1 cellular context compared by ENCODE assay signal in the genomic region with DNA sequence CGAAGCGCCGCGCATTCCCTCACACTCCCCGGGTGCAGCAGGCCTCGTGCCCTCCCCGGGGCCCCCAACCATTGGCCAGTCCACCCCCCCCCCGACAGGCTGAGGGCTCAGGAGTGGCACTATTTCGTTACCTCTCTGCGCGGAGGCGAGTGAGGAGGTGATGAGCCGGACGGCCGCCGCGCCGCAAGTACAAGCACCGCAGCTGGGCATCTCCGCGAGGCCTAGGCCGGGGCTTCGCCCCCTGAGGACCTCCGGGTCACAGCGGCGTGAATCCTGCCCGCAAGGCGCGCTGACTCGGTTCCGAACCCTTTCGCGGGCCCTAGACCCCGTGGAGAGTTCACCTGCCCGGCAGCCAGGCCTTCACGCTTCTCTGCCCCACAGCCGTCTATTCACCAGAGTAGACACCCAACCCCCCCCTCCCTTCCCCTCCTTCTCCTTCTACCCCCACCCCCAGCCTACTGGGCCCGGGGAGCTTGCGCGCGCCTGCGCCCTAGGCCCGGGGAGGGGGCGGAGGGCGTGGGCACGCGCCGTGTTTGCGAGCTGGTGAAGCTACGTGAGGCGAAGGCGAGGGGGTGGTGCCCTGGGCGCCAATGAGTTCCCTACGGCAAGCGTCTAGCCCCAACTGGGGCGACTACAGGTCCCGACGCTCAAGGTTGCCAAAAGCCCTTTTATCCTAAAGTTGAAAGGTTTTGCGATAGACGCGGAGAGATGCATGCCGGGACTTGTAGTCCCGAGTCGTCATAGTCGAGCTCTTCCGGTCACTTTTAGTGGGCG.
TF ChIP-seq lines count a peak whose summit lies in the region.

A gene (minus strand): TSS at position 399 of the 774 bp plus-strand sequence. CDS start 189 bp downstream, at position 210.

TF ChIP-seq in HepG2, 621 proteins besides CTCF, POLR2A, EP300 and RAD21 (continued from another document and continues in another):
- TF ChIP-seq REPIN1 (CRISPR knock-in tag; IDR thresholded peaks at IDR 0.05; ENCODE audit: borderline replicate concordance, low read depth) (0 out of 2 replicates have a peak, but pooled peaks have one; percentile 65), TBP (CRISPR knock-in tag; IDR thresholded peaks at IDR 0.05) (no peak), SCMH1 (CRISPR knock-in tag; IDR thresholded peaks at IDR 0.05; ENCODE audit: borderline replicate concordance) (no peak), ARNT2 (CRISPR knock-in tag; IDR thresholded peaks at IDR 0.05; ENCODE audit: low read depth) (peak; percentile 39; the same call in 1 of the 2 replicates), ELF1 (CRISPR knock-in tag; IDR thresholded peaks at IDR 0.05) (peak; percentile 96), ZNF703 (CRISPR knock-in tag; IDR thresholded peaks at IDR 0.05; ENCODE audit: borderline replicate concordance) (no peak), NFE2L2 (IDR thresholded peaks at IDR 0.05; ENCODE audit: low read length) (no peak), KLF9 (CRISPR knock-in tag; IDR thresholded peaks at IDR 0.05; ENCODE audit: low read depth) (no peak), EZH2 (conservative IDR thresholded peaks at IDR 0.05; ENCODE audit: low read depth, low read length) (no peak), ARNT (IDR thresholded peaks at IDR 0.05) (no peak), TCF7 (IDR thresholded peaks at IDR 0.05; ENCODE audit: low read depth) (peak; percentile 75), CHCHD3 (CRISPR knock-in tag; IDR thresholded peaks at IDR 0.05) (no peak), ZFY (CRISPR knock-in tag; IDR thresholded peaks at IDR 0.05) (peak; percentile 94), ZNF10 (CRISPR knock-in tag; IDR thresholded peaks at IDR 0.05; ENCODE audit: borderline replicate concordance, low read depth) (no peak), ZNF234 (CRISPR knock-in tag; conservative IDR thresholded peaks at IDR 0.05) (no peak), ZNF713 (CRISPR knock-in tag; IDR thresholded peaks at IDR 0.05) (no peak), KMT2B (CRISPR knock-in tag; IDR thresholded peaks at IDR 0.05) (peak; percentile 71; the same call in 1 of the 2 replicates), ZNF264 (CRISPR knock-in tag; IDR thresholded peaks at IDR 0.05) (no peak), NR2C2 (CRISPR knock-in tag; IDR thresholded peaks at IDR 0.05; ENCODE audit: borderline replicate concordance) (peak; percentile 98), ZNF577 (CRISPR knock-in tag; IDR thresholded peaks at IDR 0.05; ENCODE audit: borderline replicate concordance, low read depth) (no peak), HOXD1 (CRISPR knock-in tag; IDR thresholded peaks at IDR 0.05) (no peak)
- TF ChIP-seq, protein P1, sequence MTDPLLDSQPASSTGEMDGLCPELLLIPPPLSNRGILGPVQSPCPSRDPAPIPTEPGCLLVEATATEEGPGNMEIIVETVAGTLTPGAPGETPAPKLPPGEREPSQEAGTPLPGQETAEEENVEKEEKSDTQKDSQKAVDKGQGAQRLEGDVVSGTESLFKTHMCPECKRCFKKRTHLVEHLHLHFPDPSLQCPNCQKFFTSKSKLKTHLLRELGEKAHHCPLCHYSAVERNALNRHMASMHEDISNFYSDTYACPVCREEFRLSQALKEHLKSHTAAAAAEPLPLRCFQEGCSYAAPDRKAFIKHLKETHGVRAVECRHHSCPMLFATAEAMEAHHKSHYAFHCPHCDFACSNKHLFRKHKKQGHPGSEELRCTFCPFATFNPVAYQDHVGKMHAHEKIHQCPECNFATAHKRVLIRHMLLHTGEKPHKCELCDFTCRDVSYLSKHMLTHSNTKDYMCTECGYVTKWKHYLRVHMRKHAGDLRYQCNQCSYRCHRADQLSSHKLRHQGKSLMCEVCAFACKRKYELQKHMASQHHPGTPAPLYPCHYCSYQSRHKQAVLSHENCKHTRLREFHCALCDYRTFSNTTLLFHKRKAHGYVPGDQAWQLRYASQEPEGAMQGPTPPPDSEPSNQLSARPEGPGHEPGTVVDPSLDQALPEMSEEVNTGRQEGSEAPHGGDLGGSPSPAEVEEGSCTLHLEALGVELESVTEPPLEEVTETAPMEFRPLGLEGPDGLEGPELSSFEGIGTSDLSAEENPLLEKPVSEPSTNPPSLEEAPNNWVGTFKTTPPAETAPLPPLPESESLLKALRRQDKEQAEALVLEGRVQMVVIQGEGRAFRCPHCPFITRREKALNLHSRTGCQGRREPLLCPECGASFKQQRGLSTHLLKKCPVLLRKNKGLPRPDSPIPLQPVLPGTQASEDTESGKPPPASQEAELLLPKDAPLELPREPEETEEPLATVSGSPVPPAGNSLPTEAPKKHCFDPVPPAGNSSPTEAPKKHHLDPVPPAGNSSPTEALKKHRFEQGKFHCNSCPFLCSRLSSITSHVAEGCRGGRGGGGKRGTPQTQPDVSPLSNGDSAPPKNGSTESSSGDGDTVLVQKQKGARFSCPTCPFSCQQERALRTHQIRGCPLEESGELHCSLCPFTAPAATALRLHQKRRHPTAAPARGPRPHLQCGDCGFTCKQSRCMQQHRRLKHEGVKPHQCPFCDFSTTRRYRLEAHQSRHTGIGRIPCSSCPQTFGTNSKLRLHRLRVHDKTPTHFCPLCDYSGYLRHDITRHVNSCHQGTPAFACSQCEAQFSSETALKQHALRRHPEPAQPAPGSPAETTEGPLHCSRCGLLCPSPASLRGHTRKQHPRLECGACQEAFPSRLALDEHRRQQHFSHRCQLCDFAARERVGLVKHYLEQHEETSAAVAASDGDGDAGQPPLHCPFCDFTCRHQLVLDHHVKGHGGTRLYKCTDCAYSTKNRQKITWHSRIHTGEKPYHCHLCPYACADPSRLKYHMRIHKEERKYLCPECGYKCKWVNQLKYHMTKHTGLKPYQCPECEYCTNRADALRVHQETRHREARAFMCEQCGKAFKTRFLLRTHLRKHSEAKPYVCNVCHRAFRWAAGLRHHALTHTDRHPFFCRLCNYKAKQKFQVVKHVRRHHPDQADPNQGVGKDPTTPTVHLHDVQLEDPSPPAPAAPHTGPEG (CRISPR knock-in tag; IDR thresholded peaks at IDR 0.05), result no peak
- TF ChIP-seq, protein P2, sequence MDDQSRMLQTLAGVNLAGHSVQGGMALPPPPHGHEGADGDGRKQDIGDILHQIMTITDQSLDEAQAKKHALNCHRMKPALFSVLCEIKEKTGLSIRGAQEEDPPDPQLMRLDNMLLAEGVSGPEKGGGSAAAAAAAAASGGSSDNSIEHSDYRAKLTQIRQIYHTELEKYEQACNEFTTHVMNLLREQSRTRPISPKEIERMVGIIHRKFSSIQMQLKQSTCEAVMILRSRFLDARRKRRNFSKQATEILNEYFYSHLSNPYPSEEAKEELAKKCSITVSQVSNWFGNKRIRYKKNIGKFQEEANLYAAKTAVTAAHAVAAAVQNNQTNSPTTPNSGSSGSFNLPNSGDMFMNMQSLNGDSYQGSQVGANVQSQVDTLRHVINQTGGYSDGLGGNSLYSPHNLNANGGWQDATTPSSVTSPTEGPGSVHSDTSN (CRISPR knock-in tag; IDR thresholded peaks at IDR 0.05; ENCODE audit: borderline replicate concordance), result no peak
- TF ChIP-seq, protein P3, sequence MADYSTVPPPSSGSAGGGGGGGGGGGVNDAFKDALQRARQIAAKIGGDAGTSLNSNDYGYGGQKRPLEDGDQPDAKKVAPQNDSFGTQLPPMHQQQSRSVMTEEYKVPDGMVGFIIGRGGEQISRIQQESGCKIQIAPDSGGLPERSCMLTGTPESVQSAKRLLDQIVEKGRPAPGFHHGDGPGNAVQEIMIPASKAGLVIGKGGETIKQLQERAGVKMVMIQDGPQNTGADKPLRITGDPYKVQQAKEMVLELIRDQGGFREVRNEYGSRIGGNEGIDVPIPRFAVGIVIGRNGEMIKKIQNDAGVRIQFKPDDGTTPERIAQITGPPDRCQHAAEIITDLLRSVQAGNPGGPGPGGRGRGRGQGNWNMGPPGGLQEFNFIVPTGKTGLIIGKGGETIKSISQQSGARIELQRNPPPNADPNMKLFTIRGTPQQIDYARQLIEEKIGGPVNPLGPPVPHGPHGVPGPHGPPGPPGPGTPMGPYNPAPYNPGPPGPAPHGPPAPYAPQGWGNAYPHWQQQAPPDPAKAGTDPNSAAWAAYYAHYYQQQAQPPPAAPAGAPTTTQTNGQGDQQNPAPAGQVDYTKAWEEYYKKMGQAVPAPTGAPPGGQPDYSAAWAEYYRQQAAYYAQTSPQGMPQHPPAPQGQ (CRISPR knock-in tag; IDR thresholded peaks at IDR 0.05; ENCODE audit: borderline replicate concordance), result no peak
- TF ChIP-seq, protein P4, sequence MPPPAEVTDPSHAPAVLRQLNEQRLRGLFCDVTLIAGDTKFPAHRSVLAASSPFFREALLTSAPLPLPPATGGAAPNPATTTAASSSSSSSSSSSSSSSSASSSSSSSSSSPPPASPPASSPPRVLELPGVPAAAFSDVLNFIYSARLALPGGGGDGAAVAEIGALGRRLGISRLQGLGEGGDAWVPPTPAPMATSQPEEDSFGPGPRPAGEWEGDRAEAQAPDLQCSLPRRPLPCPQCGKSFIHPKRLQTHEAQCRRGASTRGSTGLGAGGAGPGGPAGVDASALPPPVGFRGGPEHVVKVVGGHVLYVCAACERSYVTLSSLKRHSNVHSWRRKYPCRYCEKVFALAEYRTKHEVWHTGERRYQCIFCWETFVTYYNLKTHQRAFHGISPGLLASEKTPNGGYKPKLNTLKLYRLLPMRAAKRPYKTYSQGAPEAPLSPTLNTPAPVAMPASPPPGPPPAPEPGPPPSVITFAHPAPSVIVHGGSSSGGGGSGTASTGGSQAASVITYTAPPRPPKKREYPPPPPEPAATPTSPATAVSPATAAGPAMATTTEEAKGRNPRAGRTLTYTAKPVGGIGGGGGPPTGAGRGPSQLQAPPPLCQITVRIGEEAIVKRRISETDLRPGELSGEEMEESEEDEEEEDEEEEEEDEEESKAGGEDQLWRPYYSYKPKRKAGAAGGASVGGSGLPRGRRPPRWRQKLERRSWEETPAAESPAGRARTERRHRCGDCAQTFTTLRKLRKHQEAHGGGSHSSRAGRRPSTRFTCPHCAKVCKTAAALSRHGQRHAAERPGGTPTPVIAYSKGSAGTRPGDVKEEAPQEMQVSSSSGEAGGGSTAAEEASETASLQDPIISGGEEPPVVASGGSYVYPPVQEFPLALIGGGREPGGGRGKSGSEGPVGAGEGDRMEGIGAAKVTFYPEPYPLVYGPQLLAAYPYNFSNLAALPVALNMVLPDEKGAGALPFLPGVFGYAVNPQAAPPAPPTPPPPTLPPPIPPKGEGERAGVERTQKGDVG (CRISPR knock-in tag; IDR thresholded peaks at IDR 0.05; ENCODE audit: borderline replicate concordance), result no peak
- TF ChIP-seq, protein P5, sequence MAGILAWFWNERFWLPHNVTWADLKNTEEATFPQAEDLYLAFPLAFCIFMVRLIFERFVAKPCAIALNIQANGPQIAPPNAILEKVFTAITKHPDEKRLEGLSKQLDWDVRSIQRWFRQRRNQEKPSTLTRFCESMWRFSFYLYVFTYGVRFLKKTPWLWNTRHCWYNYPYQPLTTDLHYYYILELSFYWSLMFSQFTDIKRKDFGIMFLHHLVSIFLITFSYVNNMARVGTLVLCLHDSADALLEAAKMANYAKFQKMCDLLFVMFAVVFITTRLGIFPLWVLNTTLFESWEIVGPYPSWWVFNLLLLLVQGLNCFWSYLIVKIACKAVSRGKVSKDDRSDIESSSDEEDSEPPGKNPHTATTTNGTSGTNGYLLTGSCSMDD (CRISPR knock-in tag; IDR thresholded peaks at IDR 0.05), result no peak
- TF ChIP-seq, protein P6, sequence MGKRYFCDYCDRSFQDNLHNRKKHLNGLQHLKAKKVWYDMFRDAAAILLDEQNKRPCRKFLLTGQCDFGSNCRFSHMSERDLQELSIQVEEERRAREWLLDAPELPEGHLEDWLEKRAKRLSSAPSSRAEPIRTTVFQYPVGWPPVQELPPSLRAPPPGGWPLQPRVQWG (CRISPR knock-in tag; IDR thresholded peaks at IDR 0.05; ENCODE audit: borderline replicate concordance, low read depth), result no peak
- TF ChIP-seq, protein P7, sequence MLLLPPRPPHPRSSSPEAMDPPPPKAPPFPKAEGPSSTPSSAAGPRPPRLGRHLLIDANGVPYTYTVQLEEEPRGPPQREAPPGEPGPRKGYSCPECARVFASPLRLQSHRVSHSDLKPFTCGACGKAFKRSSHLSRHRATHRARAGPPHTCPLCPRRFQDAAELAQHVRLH (CRISPR knock-in tag; IDR thresholded peaks at IDR 0.05; ENCODE audit: borderline replicate concordance, low read depth), result peak; percentile 36; the same call in 1 of the 2 replicates
- TF ChIP-seq, protein P8, sequence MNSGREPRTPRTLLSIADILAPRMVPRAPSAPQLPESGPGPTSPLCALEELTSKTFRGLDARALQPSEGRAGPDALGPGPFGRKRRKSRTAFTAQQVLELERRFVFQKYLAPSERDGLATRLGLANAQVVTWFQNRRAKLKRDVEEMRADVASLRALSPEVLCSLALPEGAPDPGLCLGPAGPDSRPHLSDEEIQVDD (CRISPR knock-in tag; IDR thresholded peaks at IDR 0.05; ENCODE audit: borderline replicate concordance), result no peak
- TF ChIP-seq, protein P9, sequence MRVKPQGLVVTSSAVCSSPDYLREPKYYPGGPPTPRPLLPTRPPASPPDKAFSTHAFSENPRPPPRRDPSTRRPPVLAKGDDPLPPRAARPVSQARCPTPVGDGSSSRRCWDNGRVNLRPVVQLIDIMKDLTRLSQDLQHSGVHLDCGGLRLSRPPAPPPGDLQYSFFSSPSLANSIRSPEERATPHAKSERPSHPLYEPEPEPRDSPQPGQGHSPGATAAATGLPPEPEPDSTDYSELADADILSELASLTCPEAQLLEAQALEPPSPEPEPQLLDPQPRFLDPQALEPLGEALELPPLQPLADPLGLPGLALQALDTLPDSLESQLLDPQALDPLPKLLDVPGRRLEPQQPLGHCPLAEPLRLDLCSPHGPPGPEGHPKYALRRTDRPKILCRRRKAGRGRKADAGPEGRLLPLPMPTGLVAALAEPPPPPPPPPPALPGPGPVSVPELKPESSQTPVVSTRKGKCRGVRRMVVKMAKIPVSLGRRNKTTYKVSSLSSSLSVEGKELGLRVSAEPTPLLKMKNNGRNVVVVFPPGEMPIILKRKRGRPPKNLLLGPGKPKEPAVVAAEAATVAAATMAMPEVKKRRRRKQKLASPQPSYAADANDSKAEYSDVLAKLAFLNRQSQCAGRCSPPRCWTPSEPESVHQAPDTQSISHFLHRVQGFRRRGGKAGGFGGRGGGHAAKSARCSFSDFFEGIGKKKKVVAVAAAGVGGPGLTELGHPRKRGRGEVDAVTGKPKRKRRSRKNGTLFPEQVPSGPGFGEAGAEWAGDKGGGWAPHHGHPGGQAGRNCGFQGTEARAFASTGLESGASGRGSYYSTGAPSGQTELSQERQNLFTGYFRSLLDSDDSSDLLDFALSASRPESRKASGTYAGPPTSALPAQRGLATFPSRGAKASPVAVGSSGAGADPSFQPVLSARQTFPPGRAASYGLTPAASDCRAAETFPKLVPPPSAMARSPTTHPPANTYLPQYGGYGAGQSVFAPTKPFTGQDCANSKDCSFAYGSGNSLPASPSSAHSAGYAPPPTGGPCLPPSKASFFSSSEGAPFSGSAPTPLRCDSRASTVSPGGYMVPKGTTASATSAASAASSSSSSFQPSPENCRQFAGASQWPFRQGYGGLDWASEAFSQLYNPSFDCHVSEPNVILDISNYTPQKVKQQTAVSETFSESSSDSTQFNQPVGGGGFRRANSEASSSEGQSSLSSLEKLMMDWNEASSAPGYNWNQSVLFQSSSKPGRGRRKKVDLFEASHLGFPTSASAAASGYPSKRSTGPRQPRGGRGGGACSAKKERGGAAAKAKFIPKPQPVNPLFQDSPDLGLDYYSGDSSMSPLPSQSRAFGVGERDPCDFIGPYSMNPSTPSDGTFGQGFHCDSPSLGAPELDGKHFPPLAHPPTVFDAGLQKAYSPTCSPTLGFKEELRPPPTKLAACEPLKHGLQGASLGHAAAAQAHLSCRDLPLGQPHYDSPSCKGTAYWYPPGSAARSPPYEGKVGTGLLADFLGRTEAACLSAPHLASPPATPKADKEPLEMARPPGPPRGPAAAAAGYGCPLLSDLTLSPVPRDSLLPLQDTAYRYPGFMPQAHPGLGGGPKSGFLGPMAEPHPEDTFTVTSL (CRISPR knock-in tag; IDR thresholded peaks at IDR 0.05; ENCODE audit: borderline replicate concordance), result no peak; the same call in 1 of the 2 replicates
